Comparison of ENCODE assay signal across 1 cellular context in genomic region chr10:34055410-34055985, GRCh38.
TF ChIP-seq lines count a peak whose summit lies in the region.

No MANE protein-coding gene starts in this region.

TF ChIP-seq in K562, 482 proteins besides CTCF, POLR2A, EP300 and RAD21 (continued from another document):
- TF ChIP-seq MGA (IDR thresholded peaks at IDR 0.05) (peak; percentile 22; the same call in 1 of the 2 replicates), L3MBTL2 (IDR thresholded peaks at IDR 0.05) (peak; percentile 49; the same call in 1 of the 2 replicates)
